ENCODE assay signal across 8 cellular contexts in the genomic region with DNA sequence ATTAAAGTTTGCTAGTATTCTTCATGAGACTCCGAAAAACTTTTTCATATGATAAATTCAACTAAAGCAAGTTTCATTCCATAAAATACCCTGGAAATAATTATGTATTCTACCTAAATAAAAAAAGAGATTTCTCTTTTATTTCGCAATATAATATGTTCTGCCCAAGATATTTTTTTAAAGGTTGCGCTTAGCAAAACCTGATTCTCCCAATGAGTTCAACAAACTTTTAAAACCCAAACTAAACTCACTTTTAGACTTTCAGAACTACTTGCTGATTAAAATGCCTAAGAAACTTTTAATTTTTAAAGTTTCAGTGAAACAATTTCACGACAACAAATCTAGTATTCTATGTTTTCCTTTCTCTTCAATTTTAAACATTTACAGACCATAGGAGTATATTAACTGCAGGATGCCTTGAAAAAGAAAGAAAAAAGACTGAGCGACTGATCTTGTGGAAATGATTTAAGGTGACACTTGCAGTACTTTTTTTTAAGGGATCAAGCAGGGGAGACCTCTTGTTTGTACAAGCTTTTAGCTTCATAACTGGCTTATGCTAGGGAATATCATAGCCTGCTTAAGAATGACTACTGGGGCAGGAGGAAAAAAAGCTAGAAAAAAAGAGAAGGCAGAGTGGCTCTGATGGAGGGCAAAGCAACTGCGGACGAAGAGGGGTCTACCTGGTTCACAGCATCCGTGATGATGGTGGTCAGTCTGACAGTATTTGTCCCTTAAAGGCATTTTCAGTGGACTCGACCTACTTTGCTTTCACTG. TPM values are rescaled to one million over a fixed set of nuclear protein-coding genes. Genes with fewer than 3 reads are reported as not detected.
DNase-seq lines count a peak whose midpoint lies in the region; ATAC-seq, FAIRE-seq and TF ChIP-seq lines count a peak whose summit lies in the region.

No MANE protein-coding gene starts in this region.

- no peak for TF ChIP-seq POLR2A in sigmoid colon (IDR thresholded peaks at IDR 0.05)

- 33 to 50% methylated on average over 9 of the region's 9 CpGs for WGBS in sigmoid colon, 2 donors

- H3K27ac ChIP-seq in SJSA1 (no peak overlapping the region), sigmoid colon (peak overlapping the region; percentile 95 to 97 (median 97))

- ATAC-seq in HG02885 (IDR thresholded peaks at IDR 0.05; ENCODE audit: poor library complexity, unreplicated experiment) = no peak
- ATAC-seq in HG02763 (IDR thresholded peaks at IDR 0.05; ENCODE audit: unreplicated experiment) = no peak

- peak overlapping the region; percentile 95 for H3K4me3 ChIP-seq in SJSA1
- peak overlapping the region; percentile 82 for H3K4me3 ChIP-seq in fibroblast of the aortic adventitia (ENCODE audit: low read depth, low read length)
- H3K4me3 ChIP-seq in sigmoid colon = peak overlapping the region; percentile 72 to 98 (median 96)

- H3K27me3 ChIP-seq in SJSA1 (replicated peaks) (peaks cover 7% of the 10 kb centered on the region), sigmoid colon (no peaks in the 10 kb centered on the region)

- TF ChIP-seq CTCF in fibroblast of the aortic adventitia (IDR thresholded peaks at IDR 0.05; ENCODE audit: insufficient read depth, low read length) = no peak
- TF ChIP-seq CTCF in sigmoid colon (IDR thresholded peaks at IDR 0.05) = no peak
- no peak for TF ChIP-seq CTCF in GM13976 (IDR thresholded peaks at IDR 0.05; ENCODE audit: borderline replicate concordance, control extremely low read depth, extremely low read depth, insufficient read depth, missing control alignments)

- H3K4me1 ChIP-seq in SJSA1 (replicated peaks) (peaks cover 12% of the 10 kb centered on the region), sigmoid colon (peaks cover 0 to 30% (median 26%) of the 10 kb centered on the region in 4 donors)

- in situ Hi-C loops in GM13976 (cut with MboI; ENCODE audit: low sequenced_read_pairs, unreplicated experiment) = no loop called here

- 0 out of 2 replicates have a peak, but pooled peaks cover 4% of the 10 kb centered on the region for H3K9me3 ChIP-seq in SJSA1 (replicated peaks)
- no peaks in the 10 kb centered on the region for H3K9me3 ChIP-seq in sigmoid colon

- intact Hi-C loops in sigmoid colon (cut with DNase I) = loop anchor here (5.0 kb wide), 2 partner anchors 44 to 261 kb away; partner anchors contain the start of gene SND1

- TF ChIP-seq EP300 in sigmoid colon (IDR thresholded peaks at IDR 0.05) = no peak

- DNase-seq in GM19239 (ENCODE audit: insufficient read length, low spot score) (no peak), SJSA1 (ENCODE audit: low read depth in 1 of 2, low spot score in 2 of 2) (no peak), fibroblast of the aortic adventitia (ENCODE audit: low read depth) (no peak), sigmoid colon (no peak), GM13976 (ENCODE audit: low spot score) (no peak), HK-2 (ENCODE audit: unreplicated experiment) (no peak)

- H3K36me3 ChIP-seq in SJSA1 (peaks cover 56% of the 10 kb centered on the region), sigmoid colon (peaks cover 0 to 19% (median 4%) of the 10 kb centered on the region in 4 donors)

- FAIRE-seq in GM19239 (lab: Jason Lieb, UNC) = peak; percentile 18

RNA-seq across cellular contexts. Expression of gene ZNF800, which starts 1.5 kb away (rescaled TPM):
- 7.5 and 16.3 TPM in 2 replicates for total RNA-seq in SJSA1 (2014; rRNA removed; shearing (Covaris generic))
- 15.5 and 37.5 TPM in 2 replicates for total RNA-seq in fibroblast of the aortic adventitia (ENCODE audit: low replicate concordance)
- 10 to 100 TPM; 29.2 to 39.1 (median 36.0) TPM for total RNA-seq in sigmoid colon
- 1 to 10 TPM; 3.6 to 8.3 (median 6.0) TPM for polyA plus RNA-seq in sigmoid colon
